ENCODE assay signal across 9 cellular contexts in genomic region chrX:7083468-7084396, GRCh38.
DNase-seq lines count a peak whose midpoint lies in the region; ATAC-seq and TF ChIP-seq lines count a peak whose summit lies in the region.
"Had no signal": no experiment of that assay in that cellular context is flagged by ENCODE, and none has a peak within 500 bp of the region (broad histone marks: within the 10 kb centered on the region; RNA-seq: fewer than 3 reads in every experiment).

No MANE protein-coding gene starts in this region.

- no peak overlapping the region for H2AK9ac ChIP-seq in IMR-90 (replicated peaks; ENCODE audit: low read depth, low read length, poor library complexity)

- peak; percentile 89 for DNase-seq in DND-41
- peak; percentile 98 for DNase-seq in IMR-90
- peak; percentile 21 for DNase-seq in activated B cell treated with CpG ODN at 0.5 μM for 24 hours
- peak; percentile 76 for DNase-seq in dermis blood vessel endothelial cell
- DNase-seq in spleen = no peak
- DNase-seq in globus pallidus (ENCODE audit: low spot score) = no peak
- no peak for DNase-seq in inferior parietal cortex (ENCODE audit: extremely low spot score)

- H3K79me1 ChIP-seq in IMR-90 (ENCODE audit: low read depth in 1 of 2, low read length in 2 of 2) = peaks cover 0 to 7% of the 10 kb centered on the region in 2 experiments; a peak in 2 of 4 replicates

- no peak overlapping the region for H2BK20ac ChIP-seq in IMR-90 (ENCODE audit: low read depth, low read length)

- H3K4me3 ChIP-seq in DND-41 (ENCODE audit: low read depth in 1 of 2, low read length in 2 of 2) (peak overlapping the region in 1 of 2 experiments; percentile 40; a peak in 1 of 4 replicates), IMR-90 (ENCODE audit: insufficient read depth, low read depth, low read length) (no peak overlapping the region), spleen (peak overlapping the region in 1 of 8 donors; percentile 33)

- no peak overlapping the region for H2BK120ac ChIP-seq in IMR-90 (ENCODE audit: low read depth, low read length)

- H3K27me3 ChIP-seq in DND-41 (ENCODE audit: insufficient read depth, low read length, poor library complexity) = no peaks in the 10 kb centered on the region
- peaks cover 4% of the 10 kb centered on the region; the same call in 1 of the 2 replicates for H3K27me3 ChIP-seq in IMR-90 (ENCODE audit: control insufficient read depth, insufficient read depth, low read length)
- no peaks in the 10 kb centered on the region for H3K27me3 ChIP-seq in spleen (replicated peaks in 1 of 7)

- no peak overlapping the region for H3K56ac ChIP-seq in IMR-90 (ENCODE audit: extremely low read depth, insufficient read depth, low read length)

- peaks cover 34% of the 10 kb centered on the region for H3K36me3 ChIP-seq in DND-41 (ENCODE audit: insufficient read depth, low read length)
- peaks cover 9% of the 10 kb centered on the region for H3K36me3 ChIP-seq in IMR-90 (ENCODE audit: control insufficient read depth, insufficient read depth, low read length)
- no peaks in the 10 kb centered on the region for H3K36me3 ChIP-seq in spleen

- H3K4me1 Mint-ChIP-seq in activated B cell treated with CpG ODN at 0.5 μM for 24 hours = peaks cover 74% of the 10 kb centered on the region

- dilution Hi-C loops in IMR-90 (cut with HindIII; ENCODE audit: low sequenced_read_pairs, unreplicated experiment) = no loop called here

- POLR2A ChIA-PET in IMR-90 (lab: Charles Lee; ENCODE audit: unreplicated experiment) (no interaction called here), activated B cell treated with CpG ODN at 0.5 μM for 24 hours (lab: Charles Lee) (interaction anchor here (0.7 to 1.3 kb wide), 8 partner anchors 12 to 345 kb away, joined by 3 to 9 read pairs (median 4); no protein-coding TSS in a partner anchor)

- H4K20me1 ChIP-seq in DND-41 (ENCODE audit: insufficient read depth, low read length) (no peaks in the 10 kb centered on the region), IMR-90 (ENCODE audit: insufficient read depth, low read length) (peaks cover 59% of the 10 kb centered on the region)

- H3K14ac ChIP-seq in IMR-90 (replicated peaks; ENCODE audit: low read depth, low read length) = no peak overlapping the region

- WGBS in IMR-90 (ENCODE audit: extremely low coverage in 2 of 2, insufficient read length in 1 of 2), 2 experiments = 100% methylated on average over 4 of the region's 21 CpGs; no CpG with 5 or more reads in 1 of the 2 experiments
- WGBS in spleen, 5 donors = 33 to 45% (median 38%) methylated on average over 20 to 21 of the region's 21 CpGs

- H3K27ac ChIP-seq in DND-41 (ENCODE audit: low read length) (peak overlapping the region; percentile 100), IMR-90 (ENCODE audit: insufficient read depth, low read length) (no peak overlapping the region), spleen (peak overlapping the region in 7 of 8 donors; percentile 1 to 79 (median 55))
- H3K27ac ChIP-seq: VCaP had no signal

- H4K5ac ChIP-seq in IMR-90 (ENCODE audit: low read depth, low read length) = no peak overlapping the region

- ATAC-seq in DND-41 (ENCODE audit: insufficient read depth, low read depth) (peak; percentile 75), GM21526 (IDR thresholded peaks at IDR 0.05; ENCODE audit: low FRiP score, unreplicated experiment) (peak; percentile 94), IMR-90 (ENCODE audit: low read depth) (peak; percentile 99), activated B cell treated with CpG ODN at 0.5 μM for 24 hours (ENCODE audit: low read depth) (peak; percentile 85)

- TF ChIP-seq POLR2A in IMR-90 (IDR thresholded peaks at IDR 0.05; ENCODE audit: low read depth, low read length) (no peak), spleen (IDR thresholded peaks at IDR 0.05) (no peak)

- H3K4ac ChIP-seq in IMR-90 (ENCODE audit: low read depth, low read length) = no peak overlapping the region

- peaks cover 76% of the 10 kb centered on the region for H3K79me2 ChIP-seq in DND-41 (ENCODE audit: insufficient read depth, low read length)

- H2AK5ac ChIP-seq in IMR-90 (ENCODE audit: low read depth, low read length) = no peak overlapping the region

- H3K18ac ChIP-seq in IMR-90 (ENCODE audit: low read depth, low read length) = no peak overlapping the region

- peak overlapping the region; percentile 84 for H3K27ac Mint-ChIP-seq in activated B cell treated with CpG ODN at 0.5 μM for 24 hours

- H3K9ac ChIP-seq in DND-41 (ENCODE audit: low read depth, low read length) (peak overlapping the region; percentile 71), IMR-90 (ENCODE audit: low read depth, low read length) (no peak overlapping the region)

- H4K8ac ChIP-seq in IMR-90 (ENCODE audit: low read depth in 2 of 2, low read length in 2 of 2) = no peak overlapping the region

- no peak overlapping the region for H2BK5ac ChIP-seq in IMR-90 (ENCODE audit: low read depth, low read length, poor library complexity, severe bottlenecking)

- H3K27me3 Mint-ChIP-seq in activated B cell treated with CpG ODN at 0.5 μM for 24 hours = no peaks in the 10 kb centered on the region

- no TSS peak for BruUV-seq in IMR-90 (replicated peaks; lab: Mats Ljungman, UMichigan)

- H3K9me3 ChIP-seq in DND-41 (ENCODE audit: insufficient read depth, low read length, severe bottlenecking) = no peaks in the 10 kb centered on the region
- no peaks in the 10 kb centered on the region for H3K9me3 ChIP-seq in IMR-90 (ENCODE audit: control insufficient read depth, insufficient read depth, low read length)
- H3K9me3 ChIP-seq in spleen = no peaks in the 10 kb centered on the region

- no peak overlapping the region for H2BK15ac ChIP-seq in IMR-90 (ENCODE audit: low read depth, low read length)

- H4K91ac ChIP-seq in IMR-90 (ENCODE audit: insufficient read depth, low read depth, low read length) = no peak overlapping the region

- in situ Hi-C loops in IMR-90 (cut with MboI; ENCODE audit: low sequenced_read_pairs) = no loop called here

- peak overlapping the region; percentile 65 for H3K4me3 Mint-ChIP-seq in activated B cell treated with CpG ODN at 0.5 μM for 24 hours

- TF ChIP-seq CTCF in DND-41 (IDR thresholded peaks at IDR 0.05; ENCODE audit: borderline replicate concordance, extremely low read depth, low read length, poor library complexity, severe bottlenecking) (no peak), IMR-90 (conservative IDR thresholded peaks at IDR 0.05; ENCODE audit: low read depth, low read length) (no peak), activated B cell treated with CpG ODN at 0.5 μM for 24 hours (IDR thresholded peaks at IDR 0.05) (no peak), spleen (IDR thresholded peaks at IDR 0.05 in 8 of 11, conservative IDR thresholded peaks at IDR 0.05 in 3 of 11) (no peak)

- H3K4me1 ChIP-seq in DND-41 (ENCODE audit: insufficient read depth, low read length) = peaks cover 98% of the 10 kb centered on the region
- peaks cover 4% of the 10 kb centered on the region for H3K4me1 ChIP-seq in IMR-90 (ENCODE audit: control insufficient read depth, insufficient read depth, low read length)
- peaks cover 32 to 66% (median 50%) of the 10 kb centered on the region in 6 donors for H3K4me1 ChIP-seq in spleen

- H3K4me2 ChIP-seq in DND-41 (ENCODE audit: insufficient read depth, low read length) (peak overlapping the region; percentile 54), IMR-90 (ENCODE audit: low read depth, low read length) (peak overlapping the region; percentile 69)

- intact Hi-C loops in IMR-90 (cut with micrococcal nuclease) = no loop called here
- intact Hi-C loops in activated B cell treated with CpG ODN at 0.5 μM for 24 hours (cut with micrococcal nuclease) = loop anchor here (1.0 to 10.0 kb wide), 6 partner anchors 24 to 859 kb away; partner anchors contain the start of genes NLGN4X and STS
- intact Hi-C loops in spleen (cut with DNase I; ENCODE audit: low total_unique reads) = no loop called here

- peaks cover 7% of the 10 kb centered on the region for H3K9me1 ChIP-seq in IMR-90 (ENCODE audit: insufficient read depth, low read length)

- CTCF ChIA-PET in IMR-90 (lab: Yijun Ruan, JAX) (interaction anchor here (0.7 to 1.5 kb wide), 3 partner anchors 10 to 827 kb away, joined by 3 read pairs; no protein-coding TSS in a partner anchor), activated B cell treated with CpG ODN at 0.5 μM for 24 hours (lab: Charles Lee) (interaction anchor here (1.0 kb wide), 1 partner anchor 13 kb away, joined by 3 read pairs; no protein-coding TSS in a partner anchor)

- H3K36me3 Mint-ChIP-seq in activated B cell treated with CpG ODN at 0.5 μM for 24 hours (ENCODE audit: low read depth) = peaks cover 2% of the 10 kb centered on the region

- H2AFZ ChIP-seq in DND-41 (ENCODE audit: low read depth, low read length) (no peak overlapping the region), IMR-90 (replicated peaks; ENCODE audit: low read length, poor library complexity) (peak overlapping the region; percentile 18)

- H3K9me3 Mint-ChIP-seq in activated B cell treated with CpG ODN at 0.5 μM for 24 hours = no peaks in the 10 kb centered on the region

- TF ChIP-seq RAD21 in IMR-90 (IDR thresholded peaks at IDR 0.05; ENCODE audit: low read length) = peak; percentile 7; the same call in 1 of the 2 replicates

- no peak overlapping the region for H3K23ac ChIP-seq in IMR-90 (ENCODE audit: low read depth, low read length)

TF ChIP-seq in IMR-90, 13 proteins besides CTCF, POLR2A, EP300 and RAD21 (continues in another document):
- TF ChIP-seq CEBPB (IDR thresholded peaks at IDR 0.05; ENCODE audit: low read depth, low read length) = peak; percentile 36
- TF ChIP-seq, protein P1, sequence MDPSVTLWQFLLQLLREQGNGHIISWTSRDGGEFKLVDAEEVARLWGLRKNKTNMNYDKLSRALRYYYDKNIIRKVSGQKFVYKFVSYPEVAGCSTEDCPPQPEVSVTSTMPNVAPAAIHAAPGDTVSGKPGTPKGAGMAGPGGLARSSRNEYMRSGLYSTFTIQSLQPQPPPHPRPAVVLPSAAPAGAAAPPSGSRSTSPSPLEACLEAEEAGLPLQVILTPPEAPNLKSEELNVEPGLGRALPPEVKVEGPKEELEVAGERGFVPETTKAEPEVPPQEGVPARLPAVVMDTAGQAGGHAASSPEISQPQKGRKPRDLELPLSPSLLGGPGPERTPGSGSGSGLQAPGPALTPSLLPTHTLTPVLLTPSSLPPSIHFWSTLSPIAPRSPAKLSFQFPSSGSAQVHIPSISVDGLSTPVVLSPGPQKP (IDR thresholded peaks at IDR 0.05; ENCODE audit: borderline replicate concordance, low read depth, low read length) = no peak
- no peak for TF ChIP-seq MXI1 (IDR thresholded peaks at IDR 0.05; ENCODE audit: borderline replicate concordance, low read depth, low read length)
- peak; percentile 53 for TF ChIP-seq RCOR1 (IDR thresholded peaks at IDR 0.05; ENCODE audit: insufficient replicate concordance, low read length)
- TF ChIP-seq BHLHE40 (IDR thresholded peaks at IDR 0.05; ENCODE audit: low read depth, low read length) = peak; percentile 79
- peak; percentile 83 for TF ChIP-seq FOS (IDR thresholded peaks at IDR 0.05; ENCODE audit: low read depth, low read length)

Comparison
In these comparisons a context has a peak if more than half of its experiments do, and no peak if none do; other contexts are left out.
1. DNase-seq: peak in DND-41 (single experiment), IMR-90 (single experiment), activated B cell treated with CpG ODN at 0.5 μM for 24 hours (single experiment) and dermis blood vessel endothelial cell (single experiment); none in spleen (single experiment), globus pallidus (single experiment) and inferior parietal cortex (single experiment).
2. Peak in every context shown above with its lines, with median percentiles within 50 percentile points of each other: ATAC-seq.